In the genomic region with DNA sequence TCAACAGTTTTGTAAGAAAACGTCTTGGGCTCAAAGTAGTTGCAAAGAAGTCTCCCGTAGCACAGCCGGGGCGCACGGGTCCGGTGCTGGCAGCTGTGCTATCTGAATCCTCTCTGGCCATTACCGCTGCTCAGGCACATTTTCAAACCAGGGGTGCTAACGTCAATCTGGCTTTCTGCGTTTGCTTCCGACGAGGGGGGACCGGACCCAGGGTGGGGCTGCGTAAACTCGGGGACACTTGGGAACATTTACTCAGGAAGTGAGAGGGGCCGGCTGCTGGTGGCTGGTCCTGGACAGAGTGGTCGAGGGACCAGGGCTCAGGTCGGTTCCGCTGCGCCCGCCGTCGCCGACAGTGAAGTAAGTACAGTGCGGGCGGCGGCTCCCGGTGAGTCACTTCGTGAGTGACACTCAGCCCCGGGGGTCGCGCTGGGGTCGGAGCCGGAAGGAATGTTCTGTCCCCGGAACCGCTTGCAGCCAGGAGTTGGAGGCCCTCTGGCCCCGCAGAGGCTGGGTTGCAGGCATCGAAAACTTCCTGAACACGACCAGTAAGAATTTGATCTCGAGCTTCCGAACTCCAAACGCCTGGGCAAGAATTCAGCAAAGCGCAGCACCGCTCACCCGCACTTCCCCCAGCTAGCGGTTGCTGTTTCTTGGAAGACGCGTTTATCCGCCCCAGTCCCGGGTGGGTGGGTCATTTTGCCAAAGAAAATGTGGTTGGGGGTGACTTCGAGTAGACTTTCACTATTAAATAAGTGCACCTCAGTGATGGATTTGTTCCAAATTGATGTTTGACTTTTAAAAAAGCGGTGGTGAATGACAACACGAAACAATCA, we compare ENCODE assay signal across 1 cellular context.
TF ChIP-seq lines count a peak whose summit lies in the region.

No MANE protein-coding gene starts in this region.

TF ChIP-seq in HEK293, 187 proteins besides CTCF, POLR2A, EP300 and RAD21 (continued from another document and continues in another):
- TF ChIP-seq, protein P1, sequence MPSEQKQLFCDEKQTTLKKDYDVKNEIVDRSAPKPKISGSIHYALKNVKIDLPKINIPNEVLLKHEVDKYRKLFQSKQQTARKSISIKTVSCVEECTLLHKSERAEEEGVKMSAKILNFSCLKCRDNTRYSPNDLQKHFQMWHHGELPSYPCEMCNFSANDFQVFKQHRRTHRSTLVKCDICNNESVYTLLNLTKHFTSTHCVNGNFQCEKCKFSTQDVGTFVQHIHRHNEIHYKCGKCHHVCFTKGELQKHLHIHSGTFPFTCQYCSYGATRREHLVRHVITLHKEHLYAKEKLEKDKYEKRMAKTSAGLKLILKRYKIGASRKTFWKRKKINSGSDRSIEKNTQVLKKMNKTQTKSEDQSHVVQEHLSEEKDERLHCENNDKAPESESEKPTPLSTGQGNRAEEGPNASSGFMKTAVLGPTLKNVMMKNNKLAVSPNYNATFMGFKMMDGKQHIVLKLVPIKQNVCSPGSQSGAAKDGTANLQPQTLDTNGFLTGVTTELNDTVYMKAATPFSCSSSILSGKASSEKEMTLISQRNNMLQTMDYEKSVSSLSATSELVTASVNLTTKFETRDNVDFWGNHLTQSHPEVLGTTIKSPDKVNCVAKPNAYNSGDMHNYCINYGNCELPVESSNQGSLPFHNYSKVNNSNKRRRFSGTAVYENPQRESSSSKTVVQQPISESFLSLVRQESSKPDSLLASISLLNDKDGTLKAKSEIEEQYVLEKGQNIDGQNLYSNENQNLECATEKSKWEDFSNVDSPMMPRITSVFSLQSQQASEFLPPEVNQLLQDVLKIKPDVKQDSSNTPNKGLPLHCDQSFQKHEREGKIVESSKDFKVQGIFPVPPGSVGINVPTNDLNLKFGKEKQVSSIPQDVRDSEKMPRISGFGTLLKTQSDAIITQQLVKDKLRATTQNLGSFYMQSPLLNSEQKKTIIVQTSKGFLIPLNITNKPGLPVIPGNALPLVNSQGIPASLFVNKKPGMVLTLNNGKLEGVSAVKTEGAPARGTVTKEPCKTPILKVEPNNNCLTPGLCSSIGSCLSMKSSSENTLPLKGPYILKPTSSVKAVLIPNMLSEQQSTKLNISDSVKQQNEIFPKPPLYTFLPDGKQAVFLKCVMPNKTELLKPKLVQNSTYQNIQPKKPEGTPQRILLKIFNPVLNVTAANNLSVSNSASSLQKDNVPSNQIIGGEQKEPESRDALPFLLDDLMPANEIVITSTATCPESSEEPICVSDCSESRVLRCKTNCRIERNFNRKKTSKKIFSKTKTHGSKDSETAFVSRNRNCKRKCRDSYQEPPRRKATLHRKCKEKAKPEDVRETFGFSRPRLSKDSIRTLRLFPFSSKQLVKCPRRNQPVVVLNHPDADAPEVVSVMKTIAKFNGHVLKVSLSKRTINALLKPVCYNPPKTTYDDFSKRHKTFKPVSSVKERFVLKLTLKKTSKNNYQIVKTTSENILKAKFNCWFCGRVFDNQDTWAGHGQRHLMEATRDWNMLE (tag by site-specific recombination; conservative IDR thresholded peaks at IDR 0.05; ENCODE audit: low read depth), result 0 out of 2 replicates have a peak, but pooled peaks have one; percentile 37
- TF ChIP-seq, protein P2, sequence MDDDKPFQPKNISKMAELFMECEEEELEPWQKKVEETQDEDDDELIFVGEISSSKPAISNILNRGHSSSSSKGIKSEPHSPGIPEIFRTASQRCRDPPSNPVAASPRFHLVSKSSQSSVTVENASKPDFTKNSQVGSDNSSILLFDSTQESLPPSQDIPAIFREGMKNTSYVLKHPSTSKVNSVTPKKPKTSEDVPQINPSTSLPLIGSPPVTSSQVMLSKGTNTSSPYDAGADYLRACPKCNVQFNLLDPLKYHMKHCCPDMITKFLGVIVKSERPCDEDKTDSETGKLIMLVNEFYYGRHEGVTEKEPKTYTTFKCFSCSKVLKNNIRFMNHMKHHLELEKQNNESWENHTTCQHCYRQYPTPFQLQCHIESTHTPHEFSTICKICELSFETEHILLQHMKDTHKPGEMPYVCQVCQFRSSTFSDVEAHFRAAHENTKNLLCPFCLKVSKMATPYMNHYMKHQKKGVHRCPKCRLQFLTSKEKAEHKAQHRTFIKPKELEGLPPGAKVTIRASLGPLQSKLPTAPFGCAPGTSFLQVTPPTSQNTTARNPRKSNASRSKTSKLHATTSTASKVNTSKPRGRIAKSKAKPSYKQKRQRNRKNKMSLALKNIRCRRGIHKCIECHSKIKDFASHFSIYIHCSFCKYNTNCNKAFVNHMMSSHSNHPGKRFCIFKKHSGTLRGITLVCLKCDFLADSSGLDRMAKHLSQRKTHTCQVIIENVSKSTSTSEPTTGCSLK (tag by site-specific recombination; IDR thresholded peaks at IDR 0.05), result no peak
- TF ChIP-seq ZNF221 (tag by site-specific recombination; IDR thresholded peaks at IDR 0.05; ENCODE audit: borderline replicate concordance), result no peak
- TF ChIP-seq RBAK (tag by site-specific recombination; IDR thresholded peaks at IDR 0.05), result no peak
- TF ChIP-seq GLIS1 (tag by site-specific recombination; IDR thresholded peaks at IDR 0.05), result peak; percentile 62
- peak; percentile 79; the same call in 1 of the 2 replicates for TF ChIP-seq ZNF600 (tag by site-specific recombination; IDR thresholded peaks at IDR 0.05)
- no peak for TF ChIP-seq ZNF629 (tag by site-specific recombination; IDR thresholded peaks at IDR 0.05)
- TF ChIP-seq ZNF701 (tag by site-specific recombination; IDR thresholded peaks at IDR 0.05), result no peak
- TF ChIP-seq FEZF1 (tag by site-specific recombination; IDR thresholded peaks at IDR 0.05), result no peak
- no peak for TF ChIP-seq WT1 (tag by site-specific recombination; IDR thresholded peaks at IDR 0.05)
- TF ChIP-seq, protein P3, sequence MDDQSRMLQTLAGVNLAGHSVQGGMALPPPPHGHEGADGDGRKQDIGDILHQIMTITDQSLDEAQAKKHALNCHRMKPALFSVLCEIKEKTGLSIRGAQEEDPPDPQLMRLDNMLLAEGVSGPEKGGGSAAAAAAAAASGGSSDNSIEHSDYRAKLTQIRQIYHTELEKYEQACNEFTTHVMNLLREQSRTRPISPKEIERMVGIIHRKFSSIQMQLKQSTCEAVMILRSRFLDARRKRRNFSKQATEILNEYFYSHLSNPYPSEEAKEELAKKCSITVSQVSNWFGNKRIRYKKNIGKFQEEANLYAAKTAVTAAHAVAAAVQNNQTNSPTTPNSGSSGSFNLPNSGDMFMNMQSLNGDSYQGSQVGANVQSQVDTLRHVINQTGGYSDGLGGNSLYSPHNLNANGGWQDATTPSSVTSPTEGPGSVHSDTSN (CRISPR knock-in tag; IDR thresholded peaks at IDR 0.05), result no peak
- TF ChIP-seq TRIM28 (IDR thresholded peaks at IDR 0.05; ENCODE audit: borderline replicate concordance, low read length), result no peak
- no peak for TF ChIP-seq HOXD13 (CRISPR knock-in tag; IDR thresholded peaks at IDR 0.05; ENCODE audit: borderline replicate concordance)
- TF ChIP-seq SP2 (tag by site-specific recombination; IDR thresholded peaks at IDR 0.05), result peak; percentile 64
- TF ChIP-seq PRDM1 (tag by site-specific recombination; IDR thresholded peaks at IDR 0.05), result no peak
- TF ChIP-seq, protein P4, sequence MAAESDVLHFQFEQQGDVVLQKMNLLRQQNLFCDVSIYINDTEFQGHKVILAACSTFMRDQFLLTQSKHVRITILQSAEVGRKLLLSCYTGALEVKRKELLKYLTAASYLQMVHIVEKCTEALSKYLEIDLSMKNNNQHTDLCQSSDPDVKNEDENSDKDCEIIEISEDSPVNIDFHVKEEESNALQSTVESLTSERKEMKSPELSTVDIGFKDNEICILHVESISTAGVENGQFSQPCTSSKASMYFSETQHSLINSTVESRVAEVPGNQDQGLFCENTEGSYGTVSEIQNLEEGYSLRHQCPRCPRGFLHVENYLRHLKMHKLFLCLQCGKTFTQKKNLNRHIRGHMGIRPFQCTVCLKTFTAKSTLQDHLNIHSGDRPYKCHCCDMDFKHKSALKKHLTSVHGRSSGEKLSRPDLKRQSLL (tag by site-specific recombination; IDR thresholded peaks at IDR 0.05), result no peak
- no peak for TF ChIP-seq ZNF132 (tag by site-specific recombination; IDR thresholded peaks at IDR 0.05; ENCODE audit: borderline replicate concordance)
- TF ChIP-seq, protein P5, sequence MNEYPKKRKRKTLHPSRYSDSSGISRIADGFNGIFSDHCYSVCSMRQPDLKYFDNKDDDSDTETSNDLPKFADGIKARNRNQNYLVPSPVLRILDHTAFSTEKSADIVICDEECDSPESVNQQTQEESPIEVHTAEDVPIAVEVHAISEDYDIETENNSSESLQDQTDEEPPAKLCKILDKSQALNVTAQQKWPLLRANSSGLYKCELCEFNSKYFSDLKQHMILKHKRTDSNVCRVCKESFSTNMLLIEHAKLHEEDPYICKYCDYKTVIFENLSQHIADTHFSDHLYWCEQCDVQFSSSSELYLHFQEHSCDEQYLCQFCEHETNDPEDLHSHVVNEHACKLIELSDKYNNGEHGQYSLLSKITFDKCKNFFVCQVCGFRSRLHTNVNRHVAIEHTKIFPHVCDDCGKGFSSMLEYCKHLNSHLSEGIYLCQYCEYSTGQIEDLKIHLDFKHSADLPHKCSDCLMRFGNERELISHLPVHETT (tag by site-specific recombination; IDR thresholded peaks at IDR 0.05), result no peak
- TF ChIP-seq ZNF555 (tag by site-specific recombination; conservative IDR thresholded peaks at IDR 0.05), result no peak
- no peak for TF ChIP-seq ZNF146 (tag by site-specific recombination; IDR thresholded peaks at IDR 0.05)
- TF ChIP-seq ZNF785 (tag by site-specific recombination; IDR thresholded peaks at IDR 0.05), result no peak
- no peak for TF ChIP-seq ZNF654 (tag by site-specific recombination; IDR thresholded peaks at IDR 0.05; ENCODE audit: low read depth)
- TF ChIP-seq ZNF660 (tag by site-specific recombination; IDR thresholded peaks at IDR 0.05), result no peak
- peak; percentile 52 for TF ChIP-seq ZBTB48 (tag by site-specific recombination; IDR thresholded peaks at IDR 0.05)
- TF ChIP-seq, protein P6, sequence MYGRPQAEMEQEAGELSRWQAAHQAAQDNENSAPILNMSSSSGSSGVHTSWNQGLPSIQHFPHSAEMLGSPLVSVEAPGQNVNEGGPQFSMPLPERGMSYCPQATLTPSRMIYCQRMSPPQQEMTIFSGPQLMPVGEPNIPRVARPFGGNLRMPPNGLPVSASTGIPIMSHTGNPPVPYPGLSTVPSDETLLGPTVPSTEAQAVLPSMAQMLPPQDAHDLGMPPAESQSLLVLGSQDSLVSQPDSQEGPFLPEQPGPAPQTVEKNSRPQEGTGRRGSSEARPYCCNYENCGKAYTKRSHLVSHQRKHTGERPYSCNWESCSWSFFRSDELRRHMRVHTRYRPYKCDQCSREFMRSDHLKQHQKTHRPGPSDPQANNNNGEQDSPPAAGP (tag by site-specific recombination; IDR thresholded peaks at IDR 0.05), result peak; percentile 53; the same call in 1 of the 2 replicates
- TF ChIP-seq, protein P7, sequence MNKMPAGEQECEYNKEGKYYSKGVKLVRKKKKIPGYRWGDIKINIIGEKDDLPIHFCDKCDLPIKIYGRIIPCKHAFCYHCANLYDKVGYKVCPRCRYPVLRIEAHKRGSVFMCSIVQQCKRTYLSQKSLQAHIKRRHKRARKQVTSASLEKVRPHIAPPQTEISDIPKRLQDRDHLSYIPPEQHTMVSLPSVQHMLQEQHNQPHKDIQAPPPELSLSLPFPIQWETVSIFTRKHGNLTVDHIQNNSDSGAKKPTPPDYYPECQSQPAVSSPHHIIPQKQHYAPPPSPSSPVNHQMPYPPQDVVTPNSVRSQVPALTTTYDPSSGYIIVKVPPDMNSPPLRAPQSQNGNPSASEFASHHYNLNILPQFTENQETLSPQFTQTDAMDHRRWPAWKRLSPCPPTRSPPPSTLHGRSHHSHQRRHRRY (tag by site-specific recombination; IDR thresholded peaks at IDR 0.05), result no peak
- 0 out of 2 replicates have a peak, but pooled peaks have one; percentile 45 for TF ChIP-seq ZBTB8A (tag by site-specific recombination; IDR thresholded peaks at IDR 0.05)
- TF ChIP-seq ZNF677 (tag by site-specific recombination; IDR thresholded peaks at IDR 0.05), result no peak
- no peak for TF ChIP-seq ZNF521 (tag by site-specific recombination; IDR thresholded peaks at IDR 0.05)
- TF ChIP-seq, protein P8, sequence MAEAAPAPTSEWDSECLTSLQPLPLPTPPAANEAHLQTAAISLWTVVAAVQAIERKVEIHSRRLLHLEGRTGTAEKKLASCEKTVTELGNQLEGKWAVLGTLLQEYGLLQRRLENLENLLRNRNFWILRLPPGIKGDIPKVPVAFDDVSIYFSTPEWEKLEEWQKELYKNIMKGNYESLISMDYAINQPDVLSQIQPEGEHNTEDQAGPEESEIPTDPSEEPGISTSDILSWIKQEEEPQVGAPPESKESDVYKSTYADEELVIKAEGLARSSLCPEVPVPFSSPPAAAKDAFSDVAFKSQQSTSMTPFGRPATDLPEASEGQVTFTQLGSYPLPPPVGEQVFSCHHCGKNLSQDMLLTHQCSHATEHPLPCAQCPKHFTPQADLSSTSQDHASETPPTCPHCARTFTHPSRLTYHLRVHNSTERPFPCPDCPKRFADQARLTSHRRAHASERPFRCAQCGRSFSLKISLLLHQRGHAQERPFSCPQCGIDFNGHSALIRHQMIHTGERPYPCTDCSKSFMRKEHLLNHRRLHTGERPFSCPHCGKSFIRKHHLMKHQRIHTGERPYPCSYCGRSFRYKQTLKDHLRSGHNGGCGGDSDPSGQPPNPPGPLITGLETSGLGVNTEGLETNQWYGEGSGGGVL (tag by site-specific recombination; IDR thresholded peaks at IDR 0.05), result no peak
- no peak for TF ChIP-seq ZNF274 (IDR thresholded peaks at IDR 0.05; ENCODE audit: low read length)
- TF ChIP-seq ZNF274 (tag by site-specific recombination; IDR thresholded peaks at IDR 0.05; ENCODE audit: borderline replicate concordance), result no peak
- no peak for TF ChIP-seq ZNF2 (tag by site-specific recombination; IDR thresholded peaks at IDR 0.05)
- TF ChIP-seq ZFP3 (tag by site-specific recombination; IDR thresholded peaks at IDR 0.05; ENCODE audit: low read depth), result no peak
- TF ChIP-seq MZF1 (tag by site-specific recombination; IDR thresholded peaks at IDR 0.05; ENCODE audit: borderline replicate concordance), result no peak
- TF ChIP-seq, protein P9, sequence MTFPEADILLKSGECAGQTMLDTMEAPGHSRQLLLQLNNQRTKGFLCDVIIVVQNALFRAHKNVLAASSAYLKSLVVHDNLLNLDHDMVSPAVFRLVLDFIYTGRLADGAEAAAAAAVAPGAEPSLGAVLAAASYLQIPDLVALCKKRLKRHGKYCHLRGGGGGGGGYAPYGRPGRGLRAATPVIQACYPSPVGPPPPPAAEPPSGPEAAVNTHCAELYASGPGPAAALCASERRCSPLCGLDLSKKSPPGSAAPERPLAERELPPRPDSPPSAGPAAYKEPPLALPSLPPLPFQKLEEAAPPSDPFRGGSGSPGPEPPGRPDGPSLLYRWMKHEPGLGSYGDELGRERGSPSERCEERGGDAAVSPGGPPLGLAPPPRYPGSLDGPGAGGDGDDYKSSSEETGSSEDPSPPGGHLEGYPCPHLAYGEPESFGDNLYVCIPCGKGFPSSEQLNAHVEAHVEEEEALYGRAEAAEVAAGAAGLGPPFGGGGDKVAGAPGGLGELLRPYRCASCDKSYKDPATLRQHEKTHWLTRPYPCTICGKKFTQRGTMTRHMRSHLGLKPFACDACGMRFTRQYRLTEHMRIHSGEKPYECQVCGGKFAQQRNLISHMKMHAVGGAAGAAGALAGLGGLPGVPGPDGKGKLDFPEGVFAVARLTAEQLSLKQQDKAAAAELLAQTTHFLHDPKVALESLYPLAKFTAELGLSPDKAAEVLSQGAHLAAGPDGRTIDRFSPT (tag by site-specific recombination; IDR thresholded peaks at IDR 0.05), result no peak
- no peak for TF ChIP-seq ZNF571 (tag by site-specific recombination; IDR thresholded peaks at IDR 0.05)
